In the genomic region with DNA sequence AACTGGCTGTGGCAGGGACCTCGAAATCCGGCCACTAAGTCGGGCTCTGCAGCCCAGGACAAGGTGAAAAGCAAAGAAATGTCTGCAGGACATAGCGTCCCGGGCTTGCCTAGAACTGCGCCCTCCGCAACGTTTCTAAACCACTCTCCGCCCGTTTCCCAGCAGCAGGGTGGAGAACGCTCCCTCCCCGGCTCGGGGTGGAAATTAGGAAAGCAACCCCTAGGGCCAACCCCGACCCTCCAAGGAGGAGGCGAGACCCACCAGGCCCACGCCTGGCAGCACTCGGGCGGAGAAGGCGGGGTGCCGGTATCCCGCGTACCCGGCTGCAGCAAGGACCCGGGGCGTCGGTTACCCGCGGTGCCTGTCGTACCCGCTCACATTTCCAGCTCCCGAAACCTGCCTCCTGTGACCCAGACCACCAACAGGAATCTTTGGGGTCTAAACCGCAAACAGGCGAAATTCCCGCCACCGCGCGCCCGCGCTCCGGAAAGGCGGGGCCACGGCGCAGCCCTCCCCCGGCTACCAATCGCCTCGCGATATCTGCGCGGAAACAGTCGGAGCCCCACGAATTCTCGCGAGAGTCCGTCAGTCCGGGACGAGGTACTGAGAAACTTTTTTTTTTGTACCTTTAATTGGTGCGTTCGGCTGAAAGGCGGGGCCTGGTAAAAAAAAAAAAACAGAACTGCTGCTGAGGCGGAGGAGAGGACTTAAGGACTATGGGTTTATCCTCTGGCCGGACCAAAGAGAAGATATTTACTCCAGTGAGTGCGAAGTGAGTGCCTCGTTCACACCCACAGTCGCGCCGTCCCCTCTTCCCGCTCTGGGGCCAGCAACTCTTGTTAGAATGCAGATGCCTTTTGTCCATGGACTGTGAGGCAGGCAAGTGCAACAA, we compare ENCODE assay signal across 8 cellular contexts. TPM values are rescaled to one million over a fixed set of nuclear protein-coding genes. Genes with fewer than 3 reads are reported as not detected.
DNase-seq lines count a peak whose midpoint lies in the region; ATAC-seq and TF ChIP-seq lines count a peak whose summit lies in the region.

A gene with protein sequence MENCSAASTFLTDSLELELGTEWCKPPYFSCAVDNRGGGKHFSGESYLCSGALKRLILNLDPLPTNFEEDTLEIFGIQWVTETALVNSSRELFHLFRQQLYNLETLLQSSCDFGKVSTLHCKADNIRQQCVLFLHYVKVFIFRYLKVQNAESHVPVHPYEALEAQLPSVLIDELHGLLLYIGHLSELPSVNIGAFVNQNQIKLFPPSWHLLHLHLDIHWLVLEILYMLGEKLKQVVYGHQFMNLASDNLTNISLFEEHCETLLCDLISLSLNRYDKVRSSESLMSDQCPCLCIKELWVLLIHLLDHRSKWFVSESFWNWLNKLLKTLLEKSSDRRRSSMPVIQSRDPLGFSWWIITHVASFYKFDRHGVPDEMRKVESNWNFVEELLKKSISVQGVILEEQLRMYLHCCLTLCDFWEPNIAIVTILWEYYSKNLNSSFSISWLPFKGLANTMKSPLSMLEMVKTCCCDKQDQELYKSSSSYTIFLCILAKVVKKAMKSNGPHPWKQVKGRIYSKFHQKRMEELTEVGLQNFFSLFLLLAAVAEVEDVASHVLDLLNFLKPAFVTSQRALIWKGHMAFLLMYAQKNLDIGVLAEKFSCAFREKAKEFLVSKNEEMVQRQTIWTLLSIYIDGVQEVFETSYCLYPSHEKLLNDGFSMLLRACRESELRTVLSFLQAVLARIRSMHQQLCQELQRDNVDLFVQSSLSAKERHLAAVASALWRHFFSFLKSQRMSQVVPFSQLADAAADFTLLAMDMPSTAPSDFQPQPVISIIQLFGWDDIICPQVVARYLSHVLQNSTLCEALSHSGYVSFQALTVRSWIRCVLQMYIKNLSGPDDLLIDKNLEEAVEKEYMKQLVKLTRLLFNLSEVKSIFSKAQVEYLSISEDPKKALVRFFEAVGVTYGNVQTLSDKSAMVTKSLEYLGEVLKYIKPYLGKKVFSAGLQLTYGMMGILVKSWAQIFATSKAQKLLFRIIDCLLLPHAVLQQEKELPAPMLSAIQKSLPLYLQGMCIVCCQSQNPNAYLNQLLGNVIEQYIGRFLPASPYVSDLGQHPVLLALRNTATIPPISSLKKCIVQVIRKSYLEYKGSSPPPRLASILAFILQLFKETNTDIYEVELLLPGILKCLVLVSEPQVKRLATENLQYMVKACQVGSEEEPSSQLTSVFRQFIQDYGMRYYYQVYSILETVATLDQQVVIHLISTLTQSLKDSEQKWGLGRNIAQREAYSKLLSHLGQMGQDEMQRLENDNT (minus strand): TSS at position 491 of the 892 bp plus-strand sequence. CDS start 739 bp downstream, outside the sequence.

- 0% methylated on average over 23 of the region's 67 CpGs for WGBS in right lobe of liver (ENCODE audit: insufficient coverage, low coverage, low lambda C conversion rate, missing lambda C conversion rate)

- intact Hi-C loops in dorsolateral prefrontal cortex (cut with DNase I) = no loop called here
- intact Hi-C loops in right lobe of liver (cut with DNase I) = no loop called here

- H3K27ac ChIP-seq in dorsolateral prefrontal cortex = peak within 1 kb of the TSS in 31 of 59 donors; percentile 12 to 83 (median 42)
- no peak within 1 kb of the TSS for H3K27ac ChIP-seq in right lobe of liver

- TF ChIP-seq CTCF in dorsolateral prefrontal cortex (IDR thresholded peaks at IDR 0.05 in 54 of 56, conservative IDR thresholded peaks at IDR 0.05 in 2 of 56; ENCODE audit: low read depth in 1 of 56, partially characterized antibody in 56 of 56) (peak in 12 of 56 donors; percentile 9 to 35 (median 14)), right lobe of liver (IDR thresholded peaks at IDR 0.05) (no peak)

- H3K4me1 ChIP-seq in right lobe of liver = peaks cover 0 to 5% (median 0%) of the 10 kb centered on the region in 4 donors

- DNase-seq in CD1c-positive myeloid dendritic cell (ENCODE audit: extremely low spot score) (peak; percentile 98), NCI-H748 treated with DMSO at 0.1 percent for 48 hours (lab: John Stamatoyannopoulos, UW) (peak; percentile 81), dorsolateral prefrontal cortex (peak; percentile 47 to 91 (median 88)), right lobe of liver (peak; percentile 95 to 97 (median 95))
- peak; percentile 91 for DNase-seq in activated CD4-positive, alpha-beta T cell treated with anti-CD3 and anti-CD28 coated beads, Interleukin-2, amount 50 U/mL, for 1 hour
- DNase-seq in stimulated activated CD4-positive, alpha-beta T cell treated with anti-CD3 and anti-CD28 coated beads, Interleukin-4, amount 100 ng/mL, for 24 hours = peak; percentile 94

- no peaks in the 10 kb centered on the region for H3K27me3 ChIP-seq in dorsolateral prefrontal cortex
- H3K27me3 ChIP-seq in right lobe of liver = no peaks in the 10 kb centered on the region

- ATAC-seq in GM19397 (IDR thresholded peaks at IDR 0.05; ENCODE audit: unreplicated experiment) (peak; percentile 98), HG03565 (IDR thresholded peaks at IDR 0.05; ENCODE audit: unreplicated experiment) (peak; percentile 94), right lobe of liver (peak; percentile 99 to 100 (median 100))

- H3K9me3 ChIP-seq in right lobe of liver = no peaks in the 10 kb centered on the region

- TF ChIP-seq POLR2A in right lobe of liver (IDR thresholded peaks at IDR 0.05) = no peak

- peak within 1 kb of the TSS; percentile 58 to 99 (median 89) for H3K4me3 ChIP-seq in dorsolateral prefrontal cortex
- H3K4me3 ChIP-seq in right lobe of liver = peak within 1 kb of the TSS; percentile 80 to 98 (median 96)

- no peaks in the 10 kb centered on the region for H3K36me3 ChIP-seq in right lobe of liver

RNA-seq across cellular contexts. Expression of the gene that starts here (rescaled TPM):
- 10 to 100 TPM in 18 of 120 experiments, 1 to 10 TPM in 102; 3.2 to 14.1 (median 7.6) TPM for total RNA-seq in dorsolateral prefrontal cortex
- 1 to 10 TPM in 5 of 6 experiments, under 1 TPM in 1; 0.79 to 5.4 (median 2.3) TPM for total RNA-seq in right lobe of liver

Comparison
In these comparisons a context has a peak if more than half of its experiments do, and no peak if none do; other contexts are left out.
1. H3K27ac ChIP-seq: peak in dorsolateral prefrontal cortex (31 of 59); none in right lobe of liver (0 of 3).
2. Peak in every context shown above with its lines, with median percentiles within 50 percentile points of each other: DNase-seq and ATAC-seq.